Comparison of ENCODE assay signal across 11 cellular contexts in genomic region chr16:12850186-12850585, GRCh38. TPM values are rescaled to one million over a fixed set of nuclear protein-coding genes. Genes with fewer than 3 reads are reported as not detected.
"Had no signal": no experiment of that assay in that cellular context is flagged by ENCODE, and none has a peak within 500 bp of the region (broad histone marks: within the 10 kb centered on the region; RNA-seq: fewer than 3 reads in every experiment).

No MANE protein-coding gene starts in this region.

- DNase-seq: GM23248, GOT3, H7, H9, HCEC 1CT, HFFc6 had no signal

- H2AFZ ChIP-seq: GM23248 had no signal

- H3K4me2 ChIP-seq: GM23338 had no signal

- H3K27ac ChIP-seq: GM23248 had no signal

- H3K9me3 ChIP-seq: HAP-1 had no signal

- FAIRE-seq: H1, H54 had no signal

- ATAC-seq: GM23338, HCT116 had no signal

- H3K9ac ChIP-seq: GM23248 had no signal

- H3K36me3 ChIP-seq: HAP-1 had no signal

- H3K4me1 ChIP-seq: HAP-1 had no signal

- H3K4me3 ChIP-seq: GM23248, GM23338, HAP-1 had no signal

RNA-seq across cellular contexts. Expression of gene SHISA9, which starts 51.2 kb away (rescaled TPM):
- total RNA-seq: GM23248, HFFc6 had no signal
- polyA plus RNA-seq: GM23248 had no signal
